8 cellular contexts compared by ENCODE assay signal in the genomic region with DNA sequence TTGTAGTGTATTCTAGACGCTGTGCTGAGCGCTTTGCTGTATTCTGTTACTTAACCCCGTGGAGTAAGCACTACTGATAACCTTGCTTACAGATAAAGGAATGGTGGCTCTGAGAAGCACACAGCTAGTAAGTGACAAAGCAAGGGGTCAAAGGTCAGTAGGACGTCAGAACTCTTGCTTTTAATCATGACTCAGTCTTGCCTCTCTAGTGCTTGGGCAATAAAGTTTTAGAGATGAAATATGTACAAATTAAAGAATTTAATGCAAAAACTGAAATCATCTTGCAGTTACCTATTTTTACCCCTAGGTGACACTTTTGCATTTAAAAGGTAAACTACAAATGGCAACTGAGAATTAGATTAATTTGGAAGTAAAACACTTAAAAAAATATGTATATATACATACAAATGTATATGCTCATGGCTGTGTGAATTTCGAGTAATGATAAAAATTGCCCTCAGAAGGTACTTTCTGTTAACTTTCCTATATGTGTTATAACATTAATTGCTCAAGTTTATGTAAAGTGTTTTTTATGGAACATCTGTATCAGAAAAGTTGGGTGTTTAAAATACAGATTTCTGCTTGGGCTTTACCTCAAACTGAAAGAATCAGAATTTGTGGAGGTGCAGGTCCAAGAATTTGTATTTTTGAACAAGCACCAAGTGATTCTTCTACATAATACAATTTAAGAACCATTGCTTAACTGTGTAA.
A peak's percentile ranks its signal among the peaks of the same experiment; 100 is the strongest.
DNase-seq lines count a peak whose midpoint lies in the region; ATAC-seq and TF ChIP-seq lines count a peak whose summit lies in the region.

No MANE protein-coding gene starts in this region.

- 8 to 52% methylated on average over 5 of the region's 5 CpGs for WGBS in sigmoid colon, 2 donors

- H3K27ac ChIP-seq in sigmoid colon = no peak overlapping the region

- intact Hi-C loops in sigmoid colon (cut with DNase I) = no loop called here

- no peaks in the 10 kb centered on the region for H3K9me3 Mint-ChIP-seq in endothelial cell (ENCODE audit: unreplicated experiment)

- H3K4me1 ChIP-seq in sigmoid colon = no peaks in the 10 kb centered on the region

- DNase-seq in NCI-H748 treated with DMSO at 0.1 percent for 48 hours (lab: John Stamatoyannopoulos, UW) (peak; percentile 56), endothelial cell (ENCODE audit: low spot score) (no peak), sigmoid colon (no peak), iPS-NIHi7 (ENCODE audit: extremely low spot score) (no peak), DMS79 treated with DMSO at 0.1 percent for 48 hours (lab: John Stamatoyannopoulos, UW) (no peak)
- DNase-seq in stimulated activated naive CD4-positive, alpha-beta T cell (lab: John Stamatoyannopoulos, UW) = no peak

- H3K4me3 ChIP-seq in sigmoid colon = no peak overlapping the region

- H3K4me3 Mint-ChIP-seq in endothelial cell (ENCODE audit: unreplicated experiment) = no peak overlapping the region

- peak; percentile 47; the same call in 2 of the 3 replicates for TF ChIP-seq CTCF in GM12872 (IDR thresholded peaks at IDR 0.05; ENCODE audit: insufficient read depth, low read depth, low read length)
- TF ChIP-seq CTCF in endothelial cell (IDR thresholded peaks at IDR 0.05; ENCODE audit: unreplicated experiment) = peak; percentile 81
- TF ChIP-seq CTCF in sigmoid colon (IDR thresholded peaks at IDR 0.05) = peak in 3 of 4 experiments; percentile 12 to 43 (median 35)

- H3K9me3 ChIP-seq in sigmoid colon = no peaks in the 10 kb centered on the region

- no peak for ATAC-seq in HG02759 (IDR thresholded peaks at IDR 0.05; ENCODE audit: unreplicated experiment)

- H3K27ac Mint-ChIP-seq in endothelial cell (ENCODE audit: unreplicated experiment) = no peak overlapping the region

- H3K4me1 Mint-ChIP-seq in endothelial cell (ENCODE audit: unreplicated experiment) = peaks cover 10% of the 10 kb centered on the region

- no peaks in the 10 kb centered on the region for H3K36me3 Mint-ChIP-seq in endothelial cell (ENCODE audit: low read depth, unreplicated experiment)

- H3K27me3 Mint-ChIP-seq in endothelial cell (ENCODE audit: unreplicated experiment) = no peaks in the 10 kb centered on the region

- no peaks in the 10 kb centered on the region for H3K36me3 ChIP-seq in sigmoid colon

- H3K27me3 ChIP-seq in sigmoid colon = no peaks in the 10 kb centered on the region

- TF ChIP-seq POLR2A in sigmoid colon (IDR thresholded peaks at IDR 0.05) = no peak

- no peak for TF ChIP-seq EP300 in sigmoid colon (IDR thresholded peaks at IDR 0.05)
